15 cellular contexts compared by ENCODE assay signal in the genomic region with DNA sequence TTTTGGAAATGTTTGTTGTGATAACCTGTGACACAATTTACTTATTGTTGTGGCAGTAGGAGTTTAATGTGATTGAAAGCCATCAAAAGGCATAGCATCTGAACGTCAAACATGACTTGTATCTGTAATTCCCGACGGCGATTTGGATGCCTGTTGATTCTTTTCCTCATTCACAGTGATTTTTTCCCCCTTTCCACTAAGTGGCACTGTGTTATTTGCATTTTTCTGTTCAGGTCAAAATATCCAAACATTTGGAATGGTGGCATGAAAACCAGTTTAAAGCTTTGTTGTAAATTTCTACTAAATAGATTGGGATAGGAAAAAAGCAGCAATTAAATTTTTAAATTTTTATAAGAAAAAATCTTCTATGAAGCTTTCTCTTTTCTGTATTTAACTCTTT.
"Had no signal": no experiment of that assay in that cellular context is flagged by ENCODE, and none has a peak within 500 bp of the region (broad histone marks: within the 10 kb centered on the region; RNA-seq: fewer than 3 reads in every experiment).

No MANE protein-coding gene starts in this region.

- H3K36me3 ChIP-seq: brain microvascular endothelial cell, thyroid gland had no signal

- H3K9me3 Mint-ChIP-seq: activated T-helper 17 cell treated with anti-CD3 and anti-CD28 coated beads, Interleukin-2, amount 50 U/mL, for 72 hours; stimulated activated effector memory CD8-positive, alpha-beta T cell treated with anti-CD3 and anti-CD28 coated beads, Interleukin-12 subunit alpha, Interleukin-12 subunit beta, amount 100 ng/mL, for 72 hours had no signal

- H3K79me2 ChIP-seq: parathyroid adenoma had no signal

- DNase-seq: activated CD4-positive, alpha-beta T cell treated with anti-CD3 and anti-CD28 coated beads, Interleukin-2, amount 50 U/mL, for 1 hour; activated naive CD4-positive, alpha-beta T cell treated with Interleukin-2 at 50 U/mL for 16 hours; anterior cingulate cortex; brain microvascular endothelial cell; cortex of kidney; effector CD8-positive, alpha-beta T cell; foreskin fibroblast; immature natural killer cell; retina; thyroid gland had no signal

- H3K4me3 ChIP-seq: thyroid gland had no signal

- H3K27me3 ChIP-seq: brain microvascular endothelial cell, thyroid gland had no signal

- H3K27ac ChIP-seq: brain microvascular endothelial cell, parathyroid adenoma, thyroid gland had no signal

- H3K4me3 Mint-ChIP-seq: activated T-helper 17 cell treated with anti-CD3 and anti-CD28 coated beads, Interleukin-2, amount 50 U/mL, for 72 hours; immature natural killer cell; mesothelial cell of epicardium; stimulated activated effector memory CD8-positive, alpha-beta T cell treated with anti-CD3 and anti-CD28 coated beads, Interleukin-12 subunit alpha, Interleukin-12 subunit beta, amount 100 ng/mL, for 72 hours had no signal

- H3K36me3 Mint-ChIP-seq: mesothelial cell of epicardium; stimulated activated effector memory CD8-positive, alpha-beta T cell treated with anti-CD3 and anti-CD28 coated beads, Interleukin-12 subunit alpha, Interleukin-12 subunit beta, amount 100 ng/mL, for 72 hours had no signal

- H3K9ac ChIP-seq: parathyroid adenoma had no signal

- ATAC-seq: activated CD4-positive, CD25-positive, alpha-beta regulatory T cell treated with anti-CD3 and anti-CD28 coated beads, Interleukin-2, amount 50 U/mL, for 24 hours; activated T-helper 17 cell treated with anti-CD3 and anti-CD28 coated beads, Interleukin-2, amount 50 U/mL, for 72 hours; stimulated activated effector memory CD8-positive, alpha-beta T cell treated with anti-CD3 and anti-CD28 coated beads, Interleukin-12 subunit alpha, Interleukin-12 subunit beta, amount 100 ng/mL, for 72 hours had no signal

- H3K9me3 ChIP-seq: thyroid gland had no signal

- H3K27ac Mint-ChIP-seq: activated T-helper 17 cell treated with anti-CD3 and anti-CD28 coated beads, Interleukin-2, amount 50 U/mL, for 72 hours; immature natural killer cell; mesothelial cell of epicardium; stimulated activated effector memory CD8-positive, alpha-beta T cell treated with anti-CD3 and anti-CD28 coated beads, Interleukin-12 subunit alpha, Interleukin-12 subunit beta, amount 100 ng/mL, for 72 hours had no signal

- H3K4me1 ChIP-seq: parathyroid adenoma had no signal

- H2AFZ ChIP-seq: parathyroid adenoma had no signal
